Comparison of ENCODE assay signal across 9 cellular contexts in the genomic region with DNA sequence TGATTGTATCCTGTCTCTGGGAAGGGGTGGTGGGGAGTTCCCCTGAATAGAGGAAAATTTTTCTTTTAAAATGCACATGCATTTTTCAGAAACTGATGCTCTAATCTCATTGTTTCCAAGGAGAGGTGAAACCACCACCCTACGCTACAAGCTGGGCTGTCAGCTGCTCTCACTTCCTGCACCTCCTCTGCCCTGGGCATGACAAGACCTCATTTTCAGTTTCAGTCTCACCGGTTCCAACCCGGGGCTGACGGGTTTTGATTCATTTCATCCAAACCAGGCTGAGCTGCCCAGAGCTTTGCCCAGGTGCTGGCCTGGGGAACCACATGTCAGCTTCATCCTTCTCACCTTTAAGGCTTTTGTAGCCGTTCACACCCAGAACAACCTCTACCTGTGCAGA.
DNase-seq lines count a peak whose midpoint lies in the region; ATAC-seq and TF ChIP-seq lines count a peak whose summit lies in the region.
"Had no signal": no experiment of that assay in that cellular context is flagged by ENCODE, and none has a peak within 500 bp of the region (broad histone marks: within the 10 kb centered on the region; RNA-seq: fewer than 3 reads in every experiment).

No MANE protein-coding gene starts in this region.

- peaks cover 63% of the 10 kb centered on the region for H3K4me1 Mint-ChIP-seq in T-helper 1 cell treated with Interleukin-12 subunit alpha and Interleukin-12 subunit beta and Interleukin-4 antibody, amounts not matched to agents 30 μg/mL and 1 μg/mL, for 36 hours (ENCODE audit: low read depth)
- H3K4me1 Mint-ChIP-seq in naive thymus-derived CD4-positive, alpha-beta T cell, result peaks cover 0 to 74% (median 8%) of the 10 kb centered on the region in 7 donors

- H3K27ac ChIP-seq in naive thymus-derived CD4-positive, alpha-beta T cell (ENCODE audit: low read depth, low read length), result no peak overlapping the region
- H3K27ac ChIP-seq in caudate nucleus (ENCODE audit: low read depth, low read length), result no peak overlapping the region
- no peak overlapping the region for H3K27ac ChIP-seq in ascending aorta
- H3K27ac ChIP-seq: parathyroid adenoma had no signal

- peak; percentile 48 for DNase-seq in GM13976 (ENCODE audit: low spot score)
- peak in 2 of 9 donors; percentile 9 to 73 for DNase-seq in naive thymus-derived CD4-positive, alpha-beta T cell
- DNase-seq in DMS53 (lab: John Stamatoyannopoulos, UW), result no peak
- DNase-seq in caudate nucleus (lab: John Stamatoyannopoulos, UW), result no peak
- DNase-seq in ascending aorta (ENCODE audit: low spot score in 2 of 2), result no peak
- no peak for DNase-seq in Ammon's horn (ENCODE audit: low spot score)

- no peaks in the 10 kb centered on the region for H3K4me1 ChIP-seq in naive thymus-derived CD4-positive, alpha-beta T cell (ENCODE audit: control insufficient read depth in 2 of 2, insufficient read depth in 2 of 2, low read length in 2 of 2)
- no peaks in the 10 kb centered on the region for H3K4me1 ChIP-seq in ascending aorta

- H3K27me3 Mint-ChIP-seq in T-helper 1 cell treated with Interleukin-12 subunit alpha and Interleukin-12 subunit beta and Interleukin-4 antibody, amounts not matched to agents 30 μg/mL and 1 μg/mL, for 36 hours (ENCODE audit: low read depth), result peaks cover 13% of the 10 kb centered on the region
- H3K27me3 Mint-ChIP-seq in naive thymus-derived CD4-positive, alpha-beta T cell, result peaks cover 9 to 40% (median 31%) of the 10 kb centered on the region in 5 donors

- no peaks in the 10 kb centered on the region for H3K27me3 ChIP-seq in naive thymus-derived CD4-positive, alpha-beta T cell (ENCODE audit: control insufficient read depth in 2 of 2, insufficient read depth in 2 of 2, low read length in 2 of 2)
- H3K27me3 ChIP-seq in ascending aorta, result no peaks in the 10 kb centered on the region

- H3K4me3 ChIP-seq in naive thymus-derived CD4-positive, alpha-beta T cell (ENCODE audit: low read length), result peak overlapping the region; percentile 39
- H3K4me3 ChIP-seq in ascending aorta, result no peak overlapping the region

- peak; percentile 92 for ATAC-seq in GM21717 (IDR thresholded peaks at IDR 0.05; ENCODE audit: unreplicated experiment)
- peak; percentile 54 for ATAC-seq in naive thymus-derived CD4-positive, alpha-beta T cell

- intact Hi-C loops in naive thymus-derived CD4-positive, alpha-beta T cell (cut with micrococcal nuclease), result loop anchor here in 1 of 2 donors (5.0 to 10.0 kb wide), 2 partner anchors 310 to 493 kb away; partner anchors contain the start of gene TP53RK
- intact Hi-C loops in ascending aorta (cut with DNase I), result no loop called here

- H3K27ac Mint-ChIP-seq in T-helper 1 cell treated with Interleukin-12 subunit alpha and Interleukin-12 subunit beta and Interleukin-4 antibody, amounts not matched to agents 30 μg/mL and 1 μg/mL, for 36 hours, result peak overlapping the region; percentile 96
- peak overlapping the region in 1 of 9 donors; percentile 93 for H3K27ac Mint-ChIP-seq in naive thymus-derived CD4-positive, alpha-beta T cell

- H3K36me3 ChIP-seq in naive thymus-derived CD4-positive, alpha-beta T cell (ENCODE audit: control insufficient read depth in 2 of 3, insufficient read depth in 3 of 3, low read length in 3 of 3), result no peaks in the 10 kb centered on the region
- H3K36me3 ChIP-seq in ascending aorta, result no peaks in the 10 kb centered on the region

- TF ChIP-seq CTCF in GM13976 (IDR thresholded peaks at IDR 0.05; ENCODE audit: borderline replicate concordance, control extremely low read depth, extremely low read depth, insufficient read depth, missing control alignments) (no peak), ascending aorta (IDR thresholded peaks at IDR 0.05) (no peak)

- peaks cover 10% of the 10 kb centered on the region for H3K36me3 Mint-ChIP-seq in T-helper 1 cell treated with Interleukin-12 subunit alpha and Interleukin-12 subunit beta and Interleukin-4 antibody, amounts not matched to agents 30 μg/mL and 1 μg/mL, for 36 hours (ENCODE audit: low read depth)
- H3K36me3 Mint-ChIP-seq in naive thymus-derived CD4-positive, alpha-beta T cell, result peaks cover 0 to 21% (median 0%) of the 10 kb centered on the region in 5 donors

- H3K4me3 Mint-ChIP-seq in T-helper 1 cell treated with Interleukin-12 subunit alpha and Interleukin-12 subunit beta and Interleukin-4 antibody, amounts not matched to agents 30 μg/mL and 1 μg/mL, for 36 hours, result peak overlapping the region; percentile 75
- peak overlapping the region in 9 of 10 donors; percentile 48 to 83 (median 52) for H3K4me3 Mint-ChIP-seq in naive thymus-derived CD4-positive, alpha-beta T cell

- no peaks in the 10 kb centered on the region for H3K9me3 Mint-ChIP-seq in T-helper 1 cell treated with Interleukin-12 subunit alpha and Interleukin-12 subunit beta and Interleukin-4 antibody, amounts not matched to agents 30 μg/mL and 1 μg/mL, for 36 hours
- peaks cover 0 to 4% (median 0%) of the 10 kb centered on the region in 11 donors for H3K9me3 Mint-ChIP-seq in naive thymus-derived CD4-positive, alpha-beta T cell

- CTCF ChIA-PET in naive thymus-derived CD4-positive, alpha-beta T cell (lab: Charles Lee), result no interaction called here

- in situ Hi-C loops in GM13976 (cut with MboI; ENCODE audit: low sequenced_read_pairs, unreplicated experiment), result no loop called here

- POLR2A ChIA-PET in naive thymus-derived CD4-positive, alpha-beta T cell (lab: Charles Lee), result no interaction called here

- H3K9me3 ChIP-seq in naive thymus-derived CD4-positive, alpha-beta T cell (ENCODE audit: control insufficient read depth in 2 of 3, low read length in 3 of 3), result no peaks in the 10 kb centered on the region
- H3K9me3 ChIP-seq in ascending aorta, result no peaks in the 10 kb centered on the region
